Comparison of ENCODE assay signal across 1 cellular context in the genomic region with DNA sequence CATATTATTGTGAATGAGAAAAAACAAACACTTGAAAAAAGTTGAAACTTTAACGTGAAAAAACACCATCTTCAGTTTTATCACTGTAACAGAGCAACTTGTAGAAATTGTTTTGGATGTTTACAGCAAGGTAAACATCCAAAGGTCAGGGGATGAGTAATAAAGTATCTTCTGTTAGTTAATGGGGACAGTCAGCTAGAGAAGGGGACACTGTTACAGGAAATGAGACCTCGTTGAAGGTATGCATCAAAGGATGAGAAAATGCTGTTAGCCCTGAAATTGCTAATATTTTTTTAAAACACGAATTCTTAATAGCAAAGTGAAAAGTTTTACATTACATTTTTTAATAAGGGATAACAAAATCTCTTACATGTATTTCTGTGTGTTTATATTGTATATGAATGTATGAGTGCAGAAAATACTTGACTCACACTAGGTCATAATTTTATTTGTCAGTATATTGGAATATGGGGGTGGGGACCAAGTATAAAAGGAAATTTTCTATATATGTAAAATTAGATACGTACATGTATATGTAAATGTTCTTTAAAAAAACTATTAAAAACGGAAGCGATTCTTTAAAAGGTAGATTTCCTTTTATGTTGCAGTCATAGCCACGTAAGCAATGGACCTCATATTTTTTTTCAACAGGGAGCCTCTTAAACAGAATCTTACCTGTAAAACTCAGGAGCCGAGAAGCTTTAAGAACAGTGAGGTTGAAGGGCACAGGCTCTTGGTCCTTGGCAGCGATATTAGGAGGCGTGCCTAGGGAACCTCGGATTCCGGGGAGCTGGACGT.
TF ChIP-seq lines count a peak whose summit lies in the region.

No MANE protein-coding gene starts in this region.

TF ChIP-seq in HepG2, 621 proteins besides CTCF, POLR2A, EP300 and RAD21 (continued from another document and continues in another):
- TF ChIP-seq, protein P1, sequence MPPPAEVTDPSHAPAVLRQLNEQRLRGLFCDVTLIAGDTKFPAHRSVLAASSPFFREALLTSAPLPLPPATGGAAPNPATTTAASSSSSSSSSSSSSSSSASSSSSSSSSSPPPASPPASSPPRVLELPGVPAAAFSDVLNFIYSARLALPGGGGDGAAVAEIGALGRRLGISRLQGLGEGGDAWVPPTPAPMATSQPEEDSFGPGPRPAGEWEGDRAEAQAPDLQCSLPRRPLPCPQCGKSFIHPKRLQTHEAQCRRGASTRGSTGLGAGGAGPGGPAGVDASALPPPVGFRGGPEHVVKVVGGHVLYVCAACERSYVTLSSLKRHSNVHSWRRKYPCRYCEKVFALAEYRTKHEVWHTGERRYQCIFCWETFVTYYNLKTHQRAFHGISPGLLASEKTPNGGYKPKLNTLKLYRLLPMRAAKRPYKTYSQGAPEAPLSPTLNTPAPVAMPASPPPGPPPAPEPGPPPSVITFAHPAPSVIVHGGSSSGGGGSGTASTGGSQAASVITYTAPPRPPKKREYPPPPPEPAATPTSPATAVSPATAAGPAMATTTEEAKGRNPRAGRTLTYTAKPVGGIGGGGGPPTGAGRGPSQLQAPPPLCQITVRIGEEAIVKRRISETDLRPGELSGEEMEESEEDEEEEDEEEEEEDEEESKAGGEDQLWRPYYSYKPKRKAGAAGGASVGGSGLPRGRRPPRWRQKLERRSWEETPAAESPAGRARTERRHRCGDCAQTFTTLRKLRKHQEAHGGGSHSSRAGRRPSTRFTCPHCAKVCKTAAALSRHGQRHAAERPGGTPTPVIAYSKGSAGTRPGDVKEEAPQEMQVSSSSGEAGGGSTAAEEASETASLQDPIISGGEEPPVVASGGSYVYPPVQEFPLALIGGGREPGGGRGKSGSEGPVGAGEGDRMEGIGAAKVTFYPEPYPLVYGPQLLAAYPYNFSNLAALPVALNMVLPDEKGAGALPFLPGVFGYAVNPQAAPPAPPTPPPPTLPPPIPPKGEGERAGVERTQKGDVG (CRISPR knock-in tag; IDR thresholded peaks at IDR 0.05; ENCODE audit: borderline replicate concordance) = no peak
- TF ChIP-seq ATM (IDR thresholded peaks at IDR 0.05; ENCODE audit: borderline replicate concordance) (no peak), PHF20 (CRISPR knock-in tag; IDR thresholded peaks at IDR 0.05) (no peak), KLF16 (CRISPR knock-in tag; IDR thresholded peaks at IDR 0.05) (peak in 1 of 2 experiments; percentile 36; a peak in 1 of 4 replicates), HNF1B (CRISPR knock-in tag; IDR thresholded peaks at IDR 0.05) (no peak), WIZ (CRISPR knock-in tag; IDR thresholded peaks at IDR 0.05) (no peak), FOXK1 (CRISPR knock-in tag; IDR thresholded peaks at IDR 0.05; ENCODE audit: borderline replicate concordance, low read depth) (no peak), ZNF776 (CRISPR knock-in tag; IDR thresholded peaks at IDR 0.05) (no peak), AHDC1 (CRISPR knock-in tag; IDR thresholded peaks at IDR 0.05; ENCODE audit: borderline replicate concordance) (peak; percentile 86; the same call in 1 of the 2 replicates), E2F2 (CRISPR knock-in tag; IDR thresholded peaks at IDR 0.05; ENCODE audit: borderline replicate concordance) (no peak), PRDM10 (CRISPR knock-in tag; IDR thresholded peaks at IDR 0.05; ENCODE audit: low read depth) (no peak), ZSCAN29 (CRISPR knock-in tag; conservative IDR thresholded peaks at IDR 0.05) (no peak), GATAD2A (CRISPR knock-in tag; IDR thresholded peaks at IDR 0.05) (peak; percentile 68; the same call in 1 of the 2 replicates), ARID5B (CRISPR knock-in tag; IDR thresholded peaks at IDR 0.05) (peak; percentile 77), SRF (IDR thresholded peaks at IDR 0.05; ENCODE audit: low read depth, low read length) (no peak), MAX (IDR thresholded peaks at IDR 0.05) (no peak), ZNF142 (CRISPR knock-in tag; IDR thresholded peaks at IDR 0.05) (no peak), NFATC3 (CRISPR knock-in tag; IDR thresholded peaks at IDR 0.05) (no peak)
